ENCODE assay signal across 30 cellular contexts in genomic region chr1:7540816-7541215, GRCh38.
"Had no signal": no experiment of that assay in that cellular context is flagged by ENCODE, and none has a peak within 500 bp of the region (broad histone marks: within the 10 kb centered on the region; RNA-seq: fewer than 3 reads in every experiment).

No MANE protein-coding gene starts in this region.

- H3K27me3 Mint-ChIP-seq: activated CD4-positive, alpha-beta T cell treated with anti-CD3 and anti-CD28 coated beads, Interleukin-2, amount 10 ng/mL, durations not matched to agents 24 days and 14 days; activated CD8-positive, alpha-beta T cell treated with anti-CD3 and anti-CD28 coated beads for 36 hours had no signal

- H3K4me3 Mint-ChIP-seq: activated CD4-positive, alpha-beta T cell treated with anti-CD3 and anti-CD28 coated beads, Interleukin-2, amount 10 ng/mL, durations not matched to agents 24 days and 14 days; activated CD8-positive, alpha-beta T cell treated with anti-CD3 and anti-CD28 coated beads for 36 hours; activated naive CD4-positive, alpha-beta T cell treated with anti-CD3 and anti-CD28 coated beads for 36 hours; activated T-cell treated with anti-CD3 and anti-CD28 coated beads, Interleukin-2, amount 50 U/mL, for 72 hours; activated T-helper 17 cell treated with anti-CD3 and anti-CD28 coated beads, Interleukin-2, amount 50 U/mL, for 72 hours had no signal

- H3K9me3 Mint-ChIP-seq: activated CD4-positive, alpha-beta T cell treated with anti-CD3 and anti-CD28 coated beads, Interleukin-2, amount 10 ng/mL, durations not matched to agents 24 days and 14 days; activated CD8-positive, alpha-beta T cell treated with anti-CD3 and anti-CD28 coated beads for 36 hours; activated naive CD4-positive, alpha-beta T cell treated with anti-CD3 and anti-CD28 coated beads for 36 hours; activated naive CD4-positive, alpha-beta T cell treated with anti-CD3 and anti-CD28 coated beads, Interleukin-2, amount 50 U/mL, for 72 hours; activated T-cell treated with anti-CD3 and anti-CD28 coated beads, Interleukin-2, amount 50 U/mL, for 72 hours; activated T-helper 17 cell treated with anti-CD3 and anti-CD28 coated beads, Interleukin-2, amount 50 U/mL, for 72 hours had no signal

- H3K4me3 ChIP-seq: adrenal gland, body of pancreas, breast epithelium, K562, PC-9, SK-N-MC had no signal

- ATAC-seq: activated CD8-positive, alpha-beta T cell treated with anti-CD3 and anti-CD28 coated beads for 36 hours; activated naive CD4-positive, alpha-beta T cell treated with anti-CD3 and anti-CD28 coated beads, Interleukin-2, amount 50 U/mL, for 72 hours; activated T-cell treated with anti-CD3 and anti-CD28 coated beads, Interleukin-2, amount 50 U/mL, for 72 hours; activated T-helper 17 cell treated with anti-CD3 and anti-CD28 coated beads, Interleukin-2, amount 50 U/mL, for 72 hours; body of pancreas had no signal

- H3K36me3 Mint-ChIP-seq: activated naive CD4-positive, alpha-beta T cell treated with anti-CD3 and anti-CD28 coated beads, Interleukin-2, amount 50 U/mL, for 72 hours had no signal

- H3K4me2 ChIP-seq: PC-9 had no signal

- H3K4me1 ChIP-seq: adrenal gland, body of pancreas, breast epithelium had no signal

- H3K27me3 ChIP-seq: adrenal gland, body of pancreas, breast epithelium had no signal

- H3K27ac Mint-ChIP-seq: activated CD4-positive, alpha-beta T cell treated with anti-CD3 and anti-CD28 coated beads, Interleukin-2, amount 10 ng/mL, durations not matched to agents 24 days and 14 days; activated CD8-positive, alpha-beta T cell treated with anti-CD3 and anti-CD28 coated beads for 36 hours; activated naive CD4-positive, alpha-beta T cell treated with anti-CD3 and anti-CD28 coated beads for 36 hours; activated naive CD4-positive, alpha-beta T cell treated with anti-CD3 and anti-CD28 coated beads, Interleukin-2, amount 50 U/mL, for 72 hours; activated T-cell treated with anti-CD3 and anti-CD28 coated beads, Interleukin-2, amount 50 U/mL, for 72 hours; activated T-helper 17 cell treated with anti-CD3 and anti-CD28 coated beads, Interleukin-2, amount 50 U/mL, for 72 hours had no signal

- H3K27ac ChIP-seq: adrenal gland, body of pancreas, breast epithelium, PC-9, RWPE1, SK-N-MC, WERI-Rb-1 had no signal

- H3K4me1 Mint-ChIP-seq: activated CD4-positive, alpha-beta T cell treated with anti-CD3 and anti-CD28 coated beads, Interleukin-2, amount 10 ng/mL, durations not matched to agents 24 days and 14 days; activated T-helper 17 cell treated with anti-CD3 and anti-CD28 coated beads, Interleukin-2, amount 50 U/mL, for 72 hours had no signal

- DNase-seq: activated CD4-positive, alpha-beta T cell treated with anti-CD3 and anti-CD28 coated beads for 1 hour; activated CD4-positive, alpha-beta T cell treated with anti-CD3 and anti-CD28 coated beads, Interleukin-2, amount 10 ng/mL, durations not matched to agents 24 days and 14 days; activated CD4-positive, alpha-beta T cell treated with anti-CD3 and anti-CD28 coated beads, Interleukin-2, amount 50 U/mL, for 4 hours; activated CD4-positive, CD25-positive, alpha-beta regulatory T cell; activated CD8-positive, alpha-beta T cell treated with anti-CD3 and anti-CD28 coated beads for 36 hours; activated gamma-delta T cell treated with Interleukin-2 at 50 U/mL for 16 hours; activated naive CD4-positive, alpha-beta T cell treated with anti-CD3 and anti-CD28 coated beads for 36 hours; activated T-cell treated with anti-CD3 and anti-CD28 coated beads, Interleukin-2, amount 50 U/mL, for 1 hour; activated T-cell treated with anti-CD3 and anti-CD28 coated beads, Interleukin-2, amount 50 U/mL, for 72 hours; adrenal gland; body of pancreas; caudate nucleus; NCI-H1092 treated with DMSO at 0.1 percent for 48 hours; NCI-H1417 treated with DMSO at 0.1 percent for 48 hours; NCI-H187 treated with DMSO at 0.1 percent for 48 hours; NCI-H2081; NCI-H2171 treated with DMSO at 0.1 percent for 48 hours; NCI-H226; NCI-H524 treated with DMSO at 0.1 percent for 48 hours; NK-92 treated with Interleukin-12 subunit alpha and Interleukin-12 subunit beta, amount 100 ng/mL, for 24 hours; PC-9; Right ventricle myocardium superior; T1000; WERI-Rb-1 had no signal

- H3K36me3 ChIP-seq: adrenal gland, breast epithelium, WERI-Rb-1 had no signal
